8 cellular contexts compared by ENCODE assay signal in the genomic region with DNA sequence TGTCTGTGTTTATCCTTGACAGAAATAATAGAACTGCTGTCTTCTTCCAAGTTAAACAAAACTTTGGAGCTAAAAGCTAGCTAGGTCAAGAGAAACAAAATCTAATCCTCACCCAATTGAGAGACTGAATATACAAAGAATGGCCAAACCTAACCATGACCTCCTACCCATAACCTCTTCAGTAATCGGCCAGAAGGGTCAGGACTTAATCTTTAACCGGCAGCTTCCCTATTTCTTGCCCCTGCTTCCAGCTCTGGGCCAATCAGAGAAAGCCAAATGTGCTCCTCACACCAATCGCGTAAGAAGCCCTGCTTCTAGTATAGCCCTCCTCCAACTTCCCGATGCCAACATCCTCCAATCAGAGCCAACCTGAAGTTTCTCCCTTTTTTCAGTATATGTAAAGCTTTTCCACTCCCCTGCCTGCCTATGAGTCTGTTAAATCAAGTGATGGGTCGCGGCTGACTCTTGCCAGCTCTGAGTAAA. TPM values are rescaled to one million over a fixed set of nuclear protein-coding genes. Genes with fewer than 3 reads are reported as not detected.
A peak's percentile ranks its signal among the peaks of the same experiment; 100 is the strongest.
DNase-seq lines count a peak whose midpoint lies in the region; ATAC-seq, FAIRE-seq and TF ChIP-seq lines count a peak whose summit lies in the region.

No MANE protein-coding gene starts in this region.

- no peak for TF ChIP-seq EP300 in neural cell (conservative IDR thresholded peaks at IDR 0.05; ENCODE audit: poor library complexity, severe bottlenecking)

- peak overlapping the region; percentile 98 for H3K27ac Mint-ChIP-seq in activated naive CD4-positive, alpha-beta T cell treated with anti-CD3 and anti-CD28 coated beads for 36 hours

- H3K4me2 ChIP-seq in neural cell (ENCODE audit: low read length), result peak overlapping the region; percentile 46

- no peaks in the 10 kb centered on the region for H3K27me3 Mint-ChIP-seq in activated naive CD4-positive, alpha-beta T cell treated with anti-CD3 and anti-CD28 coated beads for 36 hours (ENCODE audit: low read depth)

- H3K9me2 ChIP-seq in neural cell (ENCODE audit: insufficient read depth, low read length), result no peaks in the 10 kb centered on the region

- peaks cover 31% of the 10 kb centered on the region for H3K36me3 Mint-ChIP-seq in activated naive CD4-positive, alpha-beta T cell treated with anti-CD3 and anti-CD28 coated beads for 36 hours (ENCODE audit: low read depth)

- TF ChIP-seq RAD21 in neural cell (conservative IDR thresholded peaks at IDR 0.05), result no peak

- peak overlapping the region; percentile 99 for H3K4me3 Mint-ChIP-seq in activated naive CD4-positive, alpha-beta T cell treated with anti-CD3 and anti-CD28 coated beads for 36 hours

- TF ChIP-seq CTCF in RWPE2 (IDR thresholded peaks at IDR 0.05; ENCODE audit: poor library complexity, severe bottlenecking) (no peak), foreskin keratinocyte (conservative IDR thresholded peaks at IDR 0.05) (no peak), neural cell (IDR thresholded peaks at IDR 0.05; ENCODE audit: poor library complexity, severe bottlenecking) (no peak)

- H3K4me1 ChIP-seq in RWPE2 (ENCODE audit: insufficient read depth, poor library complexity, severe bottlenecking), result peaks cover 10% of the 10 kb centered on the region
- peaks cover 7% of the 10 kb centered on the region for H3K4me1 ChIP-seq in foreskin keratinocyte
- H3K4me1 ChIP-seq in stomach smooth muscle (ENCODE audit: control insufficient read depth, insufficient read depth, low read length), result peaks cover 16% of the 10 kb centered on the region

- H2AFZ ChIP-seq in neural cell (ENCODE audit: low read depth, low read length), result no peak overlapping the region

- no peaks in the 10 kb centered on the region for H3K9me3 Mint-ChIP-seq in activated naive CD4-positive, alpha-beta T cell treated with anti-CD3 and anti-CD28 coated beads for 36 hours

- H3K79me2 ChIP-seq in neural cell (replicated peaks; ENCODE audit: insufficient read depth, low read length), result peaks cover 30% of the 10 kb centered on the region

- no peaks in the 10 kb centered on the region for H4K20me1 ChIP-seq in neural cell (ENCODE audit: insufficient read depth)

- H3K4me1 Mint-ChIP-seq in activated naive CD4-positive, alpha-beta T cell treated with anti-CD3 and anti-CD28 coated beads for 36 hours (ENCODE audit: low read depth), result peaks cover 7% of the 10 kb centered on the region

- H3K9ac ChIP-seq in neural cell (ENCODE audit: low read length) (peak overlapping the region; percentile 100), stomach smooth muscle (ENCODE audit: low read length in 2 of 2) (peak overlapping the region; percentile 99 to 100)

- H3K36me3 ChIP-seq in RWPE2 (ENCODE audit: low read depth), result no peaks in the 10 kb centered on the region
- H3K36me3 ChIP-seq in neural cell (ENCODE audit: insufficient read depth, low read length), result no peaks in the 10 kb centered on the region
- no peaks in the 10 kb centered on the region for H3K36me3 ChIP-seq in stomach smooth muscle (ENCODE audit: control insufficient read depth in 2 of 2, insufficient read depth in 2 of 2, low read length in 2 of 2)

- no peaks in the 10 kb centered on the region for H3K27me3 ChIP-seq in RWPE2 (ENCODE audit: insufficient read depth, poor library complexity, severe bottlenecking)
- no peaks in the 10 kb centered on the region for H3K27me3 ChIP-seq in foreskin keratinocyte
- no peaks in the 10 kb centered on the region for H3K27me3 ChIP-seq in neural cell (ENCODE audit: insufficient read depth, low read depth, low read length)
- no peaks in the 10 kb centered on the region for H3K27me3 ChIP-seq in stomach smooth muscle (ENCODE audit: control insufficient read depth in 1 of 2, insufficient read depth in 2 of 2, low read length in 2 of 2)

- DNase-seq in C1 segment of cervical spinal cord (lab: John Stamatoyannopoulos, UW) (peak in 12 of 14 donors; percentile 10 to 71 (median 44)), GM19239 (ENCODE audit: insufficient read length, low spot score) (peak; percentile 84), RWPE2 (ENCODE audit: low spot score) (peak; percentile 67), foreskin keratinocyte (peak; percentile 64 to 88)
- DNase-seq in activated naive CD4-positive, alpha-beta T cell treated with anti-CD3 and anti-CD28 coated beads for 36 hours, result peak; percentile 84

- H3K9me3 ChIP-seq in RWPE2 (ENCODE audit: severe bottlenecking) (no peaks in the 10 kb centered on the region), neural cell (ENCODE audit: low read length) (no peaks in the 10 kb centered on the region), stomach smooth muscle (ENCODE audit: control insufficient read depth in 2 of 2, low read length in 2 of 2) (no peaks in the 10 kb centered on the region)

- H3K4me3 ChIP-seq in RWPE2 (ENCODE audit: severe bottlenecking), result peak overlapping the region; percentile 82
- H3K4me3 ChIP-seq in neural cell (ENCODE audit: low read length), result peak overlapping the region; percentile 68
- peak overlapping the region; percentile 91 to 94 for H3K4me3 ChIP-seq in stomach smooth muscle (ENCODE audit: low read length in 2 of 2)

- peak; percentile 97 for FAIRE-seq in GM19239 (lab: Jason Lieb, UNC)

- intact Hi-C loops in activated naive CD4-positive, alpha-beta T cell treated with anti-CD3 and anti-CD28 coated beads for 36 hours (cut with micrococcal nuclease), result loop anchor here (1.0 to 5.0 kb wide), 3 partner anchors 49 to 356 kb away; a partner anchor contains a TSS

- peaks cover 5% of the 10 kb centered on the region for H3F3A ChIP-seq in neural cell (ENCODE audit: insufficient read depth, low read length, poor library complexity, severe bottlenecking)

- CTCF ChIA-PET in activated naive CD4-positive, alpha-beta T cell treated with anti-CD3 and anti-CD28 coated beads for 36 hours (lab: Charles Lee), result interaction anchor here (0.6 to 7.7 kb wide), 13 partner anchors 9 to 135 kb away, joined by 3 to 76 read pairs (median 6); a partner anchor contains a TSS

- H3K27ac ChIP-seq in RWPE2 (ENCODE audit: poor library complexity, severe bottlenecking) (peak overlapping the region; percentile 82), foreskin keratinocyte (peak overlapping the region; percentile 13), neural cell (ENCODE audit: low read length) (peak overlapping the region; percentile 100), stomach smooth muscle (ENCODE audit: low read length) (peak overlapping the region; percentile 99)

- ATAC-seq in HG03457 (IDR thresholded peaks at IDR 0.05; ENCODE audit: unreplicated experiment) (peak; percentile 46), RWPE2 (ENCODE audit: low read depth) (peak; percentile 77), foreskin keratinocyte (peak; percentile 71)

TF ChIP-seq in neural cell, 6 proteins besides CTCF, POLR2A, EP300 and RAD21:
- no peak for TF ChIP-seq EZH2 (IDR thresholded peaks at IDR 0.05; ENCODE audit: borderline replicate concordance, insufficient read depth, low read length, poor library complexity, severe bottlenecking)
- no peak for TF ChIP-seq MXI1 (conservative IDR thresholded peaks at IDR 0.05; ENCODE audit: poor library complexity, severe bottlenecking)
- no peak for TF ChIP-seq SMC3 (conservative IDR thresholded peaks at IDR 0.05; ENCODE audit: poor library complexity)
- TF ChIP-seq POLR2AphosphoS5 (IDR thresholded peaks at IDR 0.05), result no peak
- TF ChIP-seq, protein P1, sequence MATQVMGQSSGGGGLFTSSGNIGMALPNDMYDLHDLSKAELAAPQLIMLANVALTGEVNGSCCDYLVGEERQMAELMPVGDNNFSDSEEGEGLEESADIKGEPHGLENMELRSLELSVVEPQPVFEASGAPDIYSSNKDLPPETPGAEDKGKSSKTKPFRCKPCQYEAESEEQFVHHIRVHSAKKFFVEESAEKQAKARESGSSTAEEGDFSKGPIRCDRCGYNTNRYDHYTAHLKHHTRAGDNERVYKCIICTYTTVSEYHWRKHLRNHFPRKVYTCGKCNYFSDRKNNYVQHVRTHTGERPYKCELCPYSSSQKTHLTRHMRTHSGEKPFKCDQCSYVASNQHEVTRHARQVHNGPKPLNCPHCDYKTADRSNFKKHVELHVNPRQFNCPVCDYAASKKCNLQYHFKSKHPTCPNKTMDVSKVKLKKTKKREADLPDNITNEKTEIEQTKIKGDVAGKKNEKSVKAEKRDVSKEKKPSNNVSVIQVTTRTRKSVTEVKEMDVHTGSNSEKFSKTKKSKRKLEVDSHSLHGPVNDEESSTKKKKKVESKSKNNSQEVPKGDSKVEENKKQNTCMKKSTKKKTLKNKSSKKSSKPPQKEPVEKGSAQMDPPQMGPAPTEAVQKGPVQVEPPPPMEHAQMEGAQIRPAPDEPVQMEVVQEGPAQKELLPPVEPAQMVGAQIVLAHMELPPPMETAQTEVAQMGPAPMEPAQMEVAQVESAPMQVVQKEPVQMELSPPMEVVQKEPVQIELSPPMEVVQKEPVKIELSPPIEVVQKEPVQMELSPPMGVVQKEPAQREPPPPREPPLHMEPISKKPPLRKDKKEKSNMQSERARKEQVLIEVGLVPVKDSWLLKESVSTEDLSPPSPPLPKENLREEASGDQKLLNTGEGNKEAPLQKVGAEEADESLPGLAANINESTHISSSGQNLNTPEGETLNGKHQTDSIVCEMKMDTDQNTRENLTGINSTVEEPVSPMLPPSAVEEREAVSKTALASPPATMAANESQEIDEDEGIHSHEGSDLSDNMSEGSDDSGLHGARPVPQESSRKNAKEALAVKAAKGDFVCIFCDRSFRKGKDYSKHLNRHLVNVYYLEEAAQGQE (IDR thresholded peaks at IDR 0.05; ENCODE audit: borderline replicate concordance), result no peak
- no peak for TF ChIP-seq TAF1 (IDR thresholded peaks at IDR 0.05; ENCODE audit: low read depth)
TF ChIP-seq in neural cell: peak in this region for 0.

RNA-seq across cellular contexts. Expression of a gene that starts 1.7 kb away (rescaled TPM):
- total RNA-seq in activated naive CD4-positive, alpha-beta T cell treated with anti-CD3 and anti-CD28 coated beads for 36 hours, result 100 to 1,000 TPM; 274 to 279 TPM
- 105 and 109 TPM in 2 replicates for total RNA-seq in foreskin keratinocyte
- polyA plus RNA-seq in foreskin keratinocyte, result 17.3 and 19.2 TPM in 2 replicates
- polyA plus RNA-seq in neural cell, result 75.8 and 76.1 TPM in 2 replicates
- 468 and 562 TPM in 2 replicates for polyA minus RNA-seq in neural cell

Comparison
In these comparisons a context has a peak if more than half of its experiments do, and no peak if none do; other contexts are left out.
1. Peak in every context shown above with its lines: DNase-seq, ATAC-seq, H3K4me3 ChIP-seq and H3K27ac ChIP-seq.
2. H3K27ac ChIP-seq: peak in every context shown above with its lines; median percentile 100 in neural cell; 99 in stomach smooth muscle; 82 in RWPE2; 13 in foreskin keratinocyte.